ENCODE assay signal across 19 cellular contexts in the genomic region with DNA sequence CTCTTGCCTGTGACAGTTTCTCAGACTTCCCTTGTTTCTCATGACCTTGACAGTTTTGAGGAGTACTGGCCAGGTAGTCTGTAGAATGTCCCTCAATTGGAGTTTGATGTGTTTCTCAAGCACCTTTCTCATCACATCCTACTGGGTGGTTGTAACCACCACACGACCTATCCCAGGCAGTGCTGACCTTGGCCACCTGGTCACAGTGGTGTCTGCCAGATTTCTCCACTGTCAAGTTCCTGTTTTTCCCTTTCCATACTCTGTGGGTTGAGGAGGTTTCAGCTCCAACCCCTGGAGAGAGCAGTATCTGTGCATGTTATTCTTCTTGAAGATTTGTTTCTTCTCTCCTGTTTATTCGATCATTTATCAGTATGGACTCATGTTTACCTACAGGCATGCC.
"Had no signal": no experiment of that assay in that cellular context is flagged by ENCODE, and none has a peak within 500 bp of the region (broad histone marks: within the 10 kb centered on the region; RNA-seq: fewer than 3 reads in every experiment).

No MANE protein-coding gene starts in this region.

- H3K27me3 ChIP-seq: brain microvascular endothelial cell, colonic mucosa, gastrocnemius medialis, heart left ventricle, stomach, upper lobe of left lung had no signal

- H3K4me3 ChIP-seq: colonic mucosa, gastrocnemius medialis, heart left ventricle, prostate gland, stomach, upper lobe of left lung had no signal

- FAIRE-seq: small intestine had no signal

- H3K27me3 Mint-ChIP-seq: activated CD4-positive, alpha-beta T cell treated with anti-CD3 and anti-CD28 coated beads, Interleukin-2, amount 10 ng/mL, durations not matched to agents 24 days and 14 days; central memory CD8-positive, alpha-beta T cell; naive thymus-derived CD8-positive, alpha-beta T cell; T-cell had no signal

- H3K9me3 ChIP-seq: colonic mucosa, gastrocnemius medialis, heart left ventricle, prostate gland, SK-N-SH, stomach, upper lobe of left lung had no signal

- H3K4me3 Mint-ChIP-seq: activated CD4-positive, alpha-beta T cell treated with anti-CD3 and anti-CD28 coated beads, Interleukin-2, amount 10 ng/mL, durations not matched to agents 24 days and 14 days; central memory CD8-positive, alpha-beta T cell; naive thymus-derived CD8-positive, alpha-beta T cell; T-cell had no signal

- H3K36me3 ChIP-seq: prostate gland had no signal

- H3K9me3 Mint-ChIP-seq: activated CD4-positive, alpha-beta T cell treated with anti-CD3 and anti-CD28 coated beads, Interleukin-2, amount 10 ng/mL, durations not matched to agents 24 days and 14 days; central memory CD8-positive, alpha-beta T cell; T-cell had no signal

- H3K27ac ChIP-seq: brain microvascular endothelial cell, colonic mucosa, gastrocnemius medialis, heart left ventricle, prostate gland, stomach, upper lobe of left lung had no signal

- H3K27ac Mint-ChIP-seq: activated CD4-positive, alpha-beta T cell treated with anti-CD3 and anti-CD28 coated beads, Interleukin-2, amount 10 ng/mL, durations not matched to agents 24 days and 14 days had no signal

- ATAC-seq: gastrocnemius medialis; heart left ventricle; naive thymus-derived CD8-positive, alpha-beta T cell; right cardiac atrium; T-cell had no signal

- H3K4me1 ChIP-seq: colonic mucosa, gastrocnemius medialis, prostate gland, upper lobe of left lung had no signal

- DNase-seq: activated CD4-positive, alpha-beta T cell treated with anti-CD3 and anti-CD28 coated beads, Interleukin-2, amount 10 ng/mL, durations not matched to agents 24 days and 14 days; activated CD8-positive, alpha-beta memory T cell treated with anti-CD3 and anti-CD28 coated beads for 24 hours; activated CD8-positive, alpha-beta memory T cell treated with anti-CD3 and anti-CD28 coated beads, Interleukin-2, amount 50 U/mL, for 48 hours; anterior cingulate cortex; brain microvascular endothelial cell; colonic mucosa; gastrocnemius medialis; heart left ventricle; naive thymus-derived CD8-positive, alpha-beta T cell; right cardiac atrium; SK-N-SH; small intestine; stimulated activated CD4-positive, alpha-beta T cell treated with anti-CD3 and anti-CD28 coated beads, Interleukin-4, amount 100 ng/mL, for 1 hour; stomach; T-cell; T-helper 9 cell; upper lobe of left lung had no signal
